ENCODE assay signal across 17 cellular contexts in genomic region chr11:73356979-73357739, GRCh38.
"Had no signal": no experiment of that assay in that cellular context is flagged by ENCODE, and none has a peak within 500 bp of the region (broad histone marks: within the 10 kb centered on the region; RNA-seq: fewer than 3 reads in every experiment).

No MANE protein-coding gene starts in this region.

- H3K9me3 ChIP-seq: left lung, spleen, thyroid gland had no signal

- DNase-seq: activated CD4-positive, alpha-beta T cell treated with anti-CD3 and anti-CD28 coated beads, Interleukin-2, amount 50 U/mL, for 4 hours; activated naive CD4-positive, alpha-beta T cell treated with Interleukin-2 at 50 U/mL for 16 hours; activated T-cell treated with anti-CD3 and anti-CD28 coated beads, Interleukin-2, amount 50 U/mL, for 48 hours; dermis blood vessel endothelial cell; effector CD8-positive, alpha-beta T cell; foreskin keratinocyte; kidney glomerular epithelial cell; left lung; naive B cell; posterior cingulate gyrus; spleen; stimulated activated CD4-positive, alpha-beta T cell treated with anti-CD3 and anti-CD28 coated beads, Interleukin-4, amount 100 ng/mL, for 1 hour; stimulated activated naive CD8-positive, alpha-beta T cell treated with anti-CD3 and anti-CD28 coated beads, Interleukin-15, Interleukin-2, amounts not matched to agents 100 U/mL and 50 U/mL, for 24 hours; T-helper 1 cell; T-helper 9 cell; thyroid gland had no signal

- H3K27me3 ChIP-seq: foreskin keratinocyte, left lung, spleen, thyroid gland had no signal

- H3K27ac ChIP-seq: foreskin keratinocyte, left lung, spleen, thyroid gland had no signal

- ATAC-seq: foreskin keratinocyte; left lung; stimulated activated naive CD8-positive, alpha-beta T cell treated with anti-CD3 and anti-CD28 coated beads, Interleukin-15, Interleukin-2, amounts not matched to agents 100 U/mL and 50 U/mL, for 24 hours had no signal

- H3K4me1 ChIP-seq: foreskin keratinocyte, left lung, spleen had no signal

- H3K4me3 ChIP-seq: left lung, lung, spleen, thyroid gland had no signal
